26 cellular contexts compared by ENCODE assay signal in the genomic region with DNA sequence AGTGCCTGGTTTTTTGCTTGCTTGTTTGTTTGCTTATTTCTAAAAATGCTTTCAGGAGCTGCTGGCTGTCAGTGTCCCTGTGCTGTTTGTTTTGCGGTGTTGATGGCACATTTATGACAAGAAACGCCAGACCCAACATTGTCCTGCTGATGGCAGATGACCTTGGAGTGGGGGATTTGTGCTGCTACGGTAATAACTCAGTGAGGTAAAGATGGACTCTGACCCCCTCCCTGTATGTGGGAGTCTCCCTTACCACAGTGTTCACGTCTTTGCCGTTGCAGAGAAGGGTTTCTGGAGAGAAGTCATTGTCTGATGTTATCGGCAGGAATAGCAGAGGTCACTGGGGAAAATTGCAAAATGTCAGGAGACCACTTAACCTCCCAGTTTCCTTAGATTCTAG. TPM values are rescaled to one million over a fixed set of nuclear protein-coding genes. Genes with fewer than 3 reads are reported as not detected.
DNase-seq lines count a peak whose midpoint lies in the region; ATAC-seq, FAIRE-seq and TF ChIP-seq lines count a peak whose summit lies in the region.
"Had no signal": no experiment of that assay in that cellular context is flagged by ENCODE, and none has a peak within 500 bp of the region (broad histone marks: within the 10 kb centered on the region; RNA-seq: fewer than 3 reads in every experiment).

A gene with protein sequence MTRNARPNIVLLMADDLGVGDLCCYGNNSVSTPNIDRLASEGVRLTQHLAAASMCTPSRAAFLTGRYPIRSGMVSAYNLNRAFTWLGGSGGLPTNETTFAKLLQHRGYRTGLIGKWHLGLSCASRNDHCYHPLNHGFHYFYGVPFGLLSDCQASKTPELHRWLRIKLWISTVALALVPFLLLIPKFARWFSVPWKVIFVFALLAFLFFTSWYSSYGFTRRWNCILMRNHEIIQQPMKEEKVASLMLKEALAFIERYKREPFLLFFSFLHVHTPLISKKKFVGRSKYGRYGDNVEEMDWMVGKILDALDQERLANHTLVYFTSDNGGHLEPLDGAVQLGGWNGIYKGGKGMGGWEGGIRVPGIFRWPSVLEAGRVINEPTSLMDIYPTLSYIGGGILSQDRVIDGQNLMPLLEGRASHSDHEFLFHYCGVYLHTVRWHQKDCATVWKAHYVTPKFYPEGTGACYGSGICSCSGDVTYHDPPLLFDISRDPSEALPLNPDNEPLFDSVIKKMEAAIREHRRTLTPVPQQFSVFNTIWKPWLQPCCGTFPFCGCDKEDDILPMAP (plus strand): TSS at position 47 of the 400 bp plus-strand sequence. CDS start 67 bp downstream, at position 114.

- peaks cover 9% of the 10 kb centered on the region; the same call in 1 of the 2 replicates for H3K9me3 ChIP-seq in HepG2 (ENCODE audit: low read length)
- H3K9me3 ChIP-seq in right lobe of liver: peaks cover 0 to 5% (median 1%) of the 10 kb centered on the region in 4 donors
- no peaks in the 10 kb centered on the region for H3K9me3 ChIP-seq in astrocyte (ENCODE audit: insufficient read depth, low read depth, low read length)
- H3K9me3 ChIP-seq in small intestine (ENCODE audit: control insufficient read depth, low read depth): peaks cover 1% of the 10 kb centered on the region
- H3K9me3 ChIP-seq: BE2C had no signal

- CTCF ChIA-PET in HepG2 (lab: Yijun Ruan, JAX; ENCODE audit: low intra/inter-chr PET ratio, low total read pairs): no interaction called here

- no peak within 1 kb of the TSS for H3K9ac ChIP-seq in HepG2 (ENCODE audit: insufficient read depth, low read depth, low read length)
- no peak within 1 kb of the TSS for H3K9ac ChIP-seq in astrocyte (ENCODE audit: low read length)
- H3K9ac ChIP-seq: BLaER1 treated with 17β-estradiol and CSF1 and Interleukin-3, amounts not matched to agents 10 nM and 100 nM had no signal

- TF ChIP-seq EP300 in HepG2 (IDR thresholded peaks at IDR 0.05; ENCODE audit: low read depth in 2 of 2, low read length in 2 of 2) (no peak), HepG2 (CRISPR knock-in tag; IDR thresholded peaks at IDR 0.05; ENCODE audit: borderline replicate concordance) (no peak)

- TF ChIP-seq POLR2A in HepG2 (IDR thresholded peaks at IDR 0.05; ENCODE audit: insufficient read depth in 1 of 2, low read depth in 2 of 2, low read length in 2 of 2) (no peak), right lobe of liver (IDR thresholded peaks at IDR 0.05) (no peak)

- DNase-seq in HepG2 (ENCODE audit: low spot score) (peak; percentile 30), right lobe of liver (no peak), astrocyte (ENCODE audit: low read depth) (no peak), small intestine (peak; percentile 1), SW480 (ENCODE audit: low spot score) (no peak)
- DNase-seq: ACHN; AML-193; BE2C; CD4-positive, alpha-beta T cell; CD8-positive, alpha-beta memory T cell; DMS 273 treated with DMSO at 0.1 percent for 48 hours; DMS79; EL; GDM1; GOT3; HFFc6 had no signal

- WGBS in HepG2 (ENCODE audit: low lambda C conversion rate): 0% methylated on average over 2 of the region's 6 CpGs
- 52% methylated on average over 5 of the region's 6 CpGs for WGBS in right lobe of liver (ENCODE audit: insufficient coverage, low coverage, low lambda C conversion rate, missing lambda C conversion rate)
- 22 to 56% (median 40%) methylated on average over 6 of the region's 6 CpGs for WGBS in small intestine, 3 donors

- H4K20me1 ChIP-seq in HepG2 (ENCODE audit: insufficient read depth, low read length) (no peaks in the 10 kb centered on the region), astrocyte (ENCODE audit: insufficient read depth, low read length) (no peaks in the 10 kb centered on the region)
- H4K20me1 ChIP-seq: BLaER1 treated with 17β-estradiol and CSF1 and Interleukin-3, amounts not matched to agents 10 nM and 100 nM had no signal

- no peak for TF ChIP-seq RAD21 in HepG2 (CRISPR knock-in tag; IDR thresholded peaks at IDR 0.05)

- peak; percentile 65 for ATAC-seq in HepG2
- ATAC-seq in right lobe of liver: no peak
- ATAC-seq in GM19395 (IDR thresholded peaks at IDR 0.05; ENCODE audit: unreplicated experiment): no peak
- ATAC-seq: GM12878 had no signal

- peak within 1 kb of the TSS; percentile 53; the same call in 1 of the 2 replicates for H3K4me2 ChIP-seq in HepG2 (ENCODE audit: low read depth, low read length)
- no peak within 1 kb of the TSS for H3K4me2 ChIP-seq in astrocyte (ENCODE audit: low read length)
- H3K4me2 ChIP-seq: BLaER1 treated with 17β-estradiol and CSF1 and Interleukin-3, amounts not matched to agents 10 nM and 100 nM had no signal

- H3K4me3 Mint-ChIP-seq in astrocyte (ENCODE audit: unreplicated experiment): no peak within 1 kb of the TSS
- H3K4me3 Mint-ChIP-seq: CD14-positive monocyte; CD4-positive, alpha-beta T cell; CD8-positive, alpha-beta memory T cell; HFFc6 had no signal

- H3K27me3 ChIP-seq in HepG2 (ENCODE audit: control insufficient read depth in 1 of 2, insufficient read depth in 2 of 2, low read length in 2 of 2): no peaks in the 10 kb centered on the region
- no peaks in the 10 kb centered on the region for H3K27me3 ChIP-seq in right lobe of liver
- H3K27me3 ChIP-seq in astrocyte (ENCODE audit: insufficient read depth, low read length): no peaks in the 10 kb centered on the region
- no peaks in the 10 kb centered on the region for H3K27me3 ChIP-seq in small intestine (ENCODE audit: control insufficient read depth in 2 of 2, insufficient read depth in 2 of 2, low read length in 2 of 2)
- H3K27me3 ChIP-seq: BE2C; BLaER1 treated with 17β-estradiol and CSF1 and Interleukin-3, amounts not matched to agents 10 nM and 100 nM had no signal

- intact Hi-C loops in HepG2 (cut with micrococcal nuclease; ENCODE audit: unreplicated experiment): no loop called here
- intact Hi-C loops in right lobe of liver (cut with DNase I): no loop called here

- H3K4me3 ChIP-seq in HepG2 (replicated peaks in 1 of 3; ENCODE audit: insufficient read depth in 1 of 3, low read depth in 2 of 3, low read length in 3 of 3) (no peak within 1 kb of the TSS), right lobe of liver (no peak within 1 kb of the TSS), astrocyte (ENCODE audit: insufficient read depth, low read depth, low read length) (no peak within 1 kb of the TSS), small intestine (ENCODE audit: low read depth in 1 of 2, low read length in 2 of 2) (no peak within 1 kb of the TSS)
- H3K4me3 ChIP-seq: BLaER1 treated with 17β-estradiol and CSF1 and Interleukin-3, amounts not matched to agents 10 nM and 100 nM; GM12878; HAP-1 had no signal

- H3K36me3 Mint-ChIP-seq in astrocyte (ENCODE audit: low read depth, unreplicated experiment): no peaks in the 10 kb centered on the region
- H3K36me3 Mint-ChIP-seq: CD14-positive monocyte had no signal

- H3K9me3 Mint-ChIP-seq in astrocyte (ENCODE audit: unreplicated experiment): no peaks in the 10 kb centered on the region
- H3K9me3 Mint-ChIP-seq: CD4-positive, alpha-beta T cell had no signal

- H3K27ac Mint-ChIP-seq in astrocyte (ENCODE audit: unreplicated experiment): no peak within 1 kb of the TSS
- H3K27ac Mint-ChIP-seq: CD4-positive, alpha-beta T cell; CD8-positive, alpha-beta memory T cell; HFFc6 had no signal

- H3K4me1 ChIP-seq in HepG2 (ENCODE audit: insufficient read depth, low read length) (peaks cover 10% of the 10 kb centered on the region), right lobe of liver (no peaks in the 10 kb centered on the region), astrocyte (ENCODE audit: insufficient read depth, low read length) (no peaks in the 10 kb centered on the region), small intestine (ENCODE audit: control insufficient read depth in 2 of 2, insufficient read depth in 1 of 2, low read depth in 1 of 2, low read length in 1 of 2) (no peaks in the 10 kb centered on the region)
- H3K4me1 ChIP-seq: BE2C; BLaER1 treated with 17β-estradiol and CSF1 and Interleukin-3, amounts not matched to agents 10 nM and 100 nM; HAP-1 had no signal

- no TSS peak for BruUV-seq in HepG2 (replicated peaks; lab: Mats Ljungman, UMichigan)

- H3K4me1 Mint-ChIP-seq in astrocyte (ENCODE audit: low read depth, unreplicated experiment): no peaks in the 10 kb centered on the region
- H3K4me1 Mint-ChIP-seq: CD14-positive monocyte; CD8-positive, alpha-beta memory T cell had no signal

- H3K27ac ChIP-seq in HepG2 (ENCODE audit: extremely low read length, insufficient read depth, low read length) (no peak within 1 kb of the TSS), right lobe of liver (no peak within 1 kb of the TSS), astrocyte (ENCODE audit: low read depth, low read length) (no peak within 1 kb of the TSS), small intestine (ENCODE audit: low read depth in 1 of 2, low read length in 1 of 2) (no peak within 1 kb of the TSS)
- H3K27ac ChIP-seq: 22Rv1; BLaER1 treated with 17β-estradiol and CSF1 and Interleukin-3, amounts not matched to agents 10 nM and 100 nM had no signal

- no peaks in the 10 kb centered on the region for H3K79me2 ChIP-seq in HepG2 (ENCODE audit: insufficient read depth, low read length)
- H3K79me2 ChIP-seq in astrocyte (ENCODE audit: insufficient read depth, low read length): no peaks in the 10 kb centered on the region

- POLR2A ChIA-PET in HepG2 (lab: Yijun Ruan, JAX): interaction anchor here (0.6 kb wide), 1 partner anchor 110 kb away, joined by 3 read pairs; no protein-coding TSS in a partner anchor

- H3K36me3 ChIP-seq in HepG2 (replicated peaks in 1 of 2; ENCODE audit: control insufficient read depth in 1 of 2, insufficient read depth in 2 of 2, low read length in 2 of 2): no peaks in the 10 kb centered on the region
- H3K36me3 ChIP-seq in right lobe of liver: no peaks in the 10 kb centered on the region
- no peaks in the 10 kb centered on the region for H3K36me3 ChIP-seq in astrocyte (ENCODE audit: insufficient read depth, low read length)
- H3K36me3 ChIP-seq in small intestine (ENCODE audit: control insufficient read depth in 2 of 2, insufficient read depth in 2 of 2, low read length in 2 of 2): no peaks in the 10 kb centered on the region
- H3K36me3 ChIP-seq: BE2C; BLaER1 treated with 17β-estradiol and CSF1 and Interleukin-3, amounts not matched to agents 10 nM and 100 nM; HAP-1 had no signal

- H2AFZ ChIP-seq in HepG2 (ENCODE audit: low read length) (no peak within 1 kb of the TSS), astrocyte (ENCODE audit: low read depth, low read length) (no peak within 1 kb of the TSS)

- no peaks in the 10 kb centered on the region for H3K27me3 Mint-ChIP-seq in astrocyte (ENCODE audit: low read depth, unreplicated experiment)
- H3K27me3 Mint-ChIP-seq: CD4-positive, alpha-beta T cell had no signal

- FAIRE-seq in HepG2 (lab: Jason Lieb, UNC): peak; percentile 50
- peak; percentile 74 for FAIRE-seq in astrocyte (lab: Jason Lieb, UNC)
- FAIRE-seq in small intestine (lab: Jason Lieb, UNC): no peak
- FAIRE-seq: A204.1, D721Med, GM12878, GM19239, H54 had no signal

- TF ChIP-seq CTCF in HepG2 (CRISPR knock-in tag; IDR thresholded peaks at IDR 0.05): no peak
- TF ChIP-seq CTCF in right lobe of liver (IDR thresholded peaks at IDR 0.05): no peak
- TF ChIP-seq CTCF in astrocyte (IDR thresholded peaks at IDR 0.05; ENCODE audit: insufficient read depth, low read depth, low read length): no peak

- in situ Hi-C loops in HepG2 (cut with HindIII; ENCODE audit: extremely low pct_ligation_motif_present, low pct_unique_long_range_greater_than_20kb): no loop called here

RNA-seq across cellular contexts. Expression of the gene that starts here (rescaled TPM):
- total RNA-seq in HepG2 (2016; rRNA removed; fragmentation: Illumina TruSeq; extraction: Trizol) (not detected in 2 replicates), right lobe of liver (not detected), astrocyte (not detected in 2 replicates)
- total RNA-seq in HepG2 (2016; cell fraction: cytosol; rRNA removed; fragmentation: Illumina TruSeq; extraction: Trizol; ENCODE audit: low read depth): not detected in 2 replicates
- total RNA-seq in HepG2 (2016; cell fraction: insoluble cytoplasmic fraction; rRNA removed; fragmentation: Illumina TruSeq; extraction: Trizol): not detected in 2 replicates
- not detected in 2 replicates for total RNA-seq in HepG2 (2016; cell fraction: membrane; rRNA removed; fragmentation: Illumina TruSeq; extraction: Trizol)
- not detected in 2 replicates for total RNA-seq in HepG2 (2016; cell fraction: nucleus; rRNA removed; fragmentation: Illumina TruSeq; extraction: Trizol)
- polyA plus RNA-seq in HepG2 (2011; rRNA removed) (not detected in 2 replicates), small intestine (under 1 TPM in 1 of 3 donors, not detected in 2; 0.04 TPM)
- polyA plus RNA-seq in HepG2 (2011; cell fraction: cytosol; rRNA removed): not detected in 2 replicates
- polyA plus RNA-seq in HepG2 (2011; cell fraction: nucleus; rRNA removed): not detected in 2 replicates
- polyA plus RNA-seq in HepG2 (2012): not detected in 2 replicates
- not detected in 2 replicates for polyA plus RNA-seq in HepG2 (2016; cell fraction: cytosol; fragmentation: Illumina TruSeq; extraction: Trizol; ENCODE audit: low read depth)
- not detected in 2 replicates for polyA plus RNA-seq in HepG2 (2016; cell fraction: insoluble cytoplasmic fraction; fragmentation: Illumina TruSeq; extraction: Trizol; ENCODE audit: low read depth)
- not detected in 2 replicates for polyA plus RNA-seq in HepG2 (2016; cell fraction: membrane; fragmentation: Illumina TruSeq; extraction: Trizol; ENCODE audit: low read depth)
- not detected in 2 replicates for polyA plus RNA-seq in HepG2 (2016; cell fraction: nucleus; fragmentation: Illumina TruSeq; extraction: Trizol; ENCODE audit: insufficient read depth, low read depth)
- not detected in 2 replicates for polyA minus RNA-seq in HepG2 (2011; rRNA and poly(A)+ RNA removed; ENCODE audit: low replicate concordance)
- not detected in 2 replicates for polyA minus RNA-seq in HepG2 (2011; cell fraction: cytosol; rRNA and poly(A)+ RNA removed)
- polyA minus RNA-seq in HepG2 (2011; cell fraction: nucleus; rRNA and poly(A)+ RNA removed): not detected in 2 replicates
- total RNA-seq: CD4-positive, alpha-beta T cell; CD8-positive, alpha-beta memory T cell; GM12878; HFFc6 had no signal
- polyA plus RNA-seq: CD14-positive monocyte; CD8-positive, alpha-beta memory T cell had no signal

Comparison
In these comparisons a context has a peak if more than half of its experiments do, and no peak if none do; other contexts are left out.
1. Peak in DNase-seq, ATAC-seq and H3K4me2 ChIP-seq in HepG2; RNA of the gene not detected or under 1 TPM.
2. Peak in DNase-seq in small intestine; RNA of the gene not detected or under 1 TPM.